ENCODE assay signal across 1 cellular context in the genomic region with DNA sequence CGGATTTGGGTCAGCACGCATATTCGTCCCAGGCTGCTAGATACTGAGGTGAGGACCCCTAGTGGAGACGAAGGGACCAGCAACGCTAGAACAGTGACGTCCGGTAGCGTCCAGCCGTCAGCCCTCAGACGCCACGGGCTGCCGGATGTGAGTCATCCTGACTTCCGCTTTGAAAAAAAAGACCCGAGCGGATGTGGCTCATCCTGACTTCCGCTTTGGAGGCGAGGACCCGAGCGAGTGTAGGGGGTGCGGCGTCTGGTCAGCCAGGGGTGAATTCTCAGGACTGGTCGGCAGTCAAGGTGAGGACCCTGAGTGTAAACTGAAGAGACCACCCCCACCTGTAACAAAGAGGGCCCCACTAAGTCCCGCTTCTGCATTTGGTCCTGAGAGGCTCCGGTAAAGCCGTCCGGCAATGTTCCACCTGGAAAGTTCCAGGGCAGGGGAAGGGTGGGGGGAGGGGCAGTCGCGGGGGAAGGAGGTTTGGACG.
TF ChIP-seq lines count a peak whose summit lies in the region.

A gene with protein sequence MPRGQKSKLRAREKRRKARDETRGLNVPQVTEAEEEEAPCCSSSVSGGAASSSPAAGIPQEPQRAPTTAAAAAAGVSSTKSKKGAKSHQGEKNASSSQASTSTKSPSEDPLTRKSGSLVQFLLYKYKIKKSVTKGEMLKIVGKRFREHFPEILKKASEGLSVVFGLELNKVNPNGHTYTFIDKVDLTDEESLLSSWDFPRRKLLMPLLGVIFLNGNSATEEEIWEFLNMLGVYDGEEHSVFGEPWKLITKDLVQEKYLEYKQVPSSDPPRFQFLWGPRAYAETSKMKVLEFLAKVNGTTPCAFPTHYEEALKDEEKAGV (plus strand): TSS at position 207 of the 487 bp plus-strand sequence. CDS start 3,018 bp downstream, outside the sequence.

TF ChIP-seq in K562, 482 proteins besides CTCF, POLR2A, EP300 and RAD21 (continued from another document and continues in another):
- TF ChIP-seq, protein P1, sequence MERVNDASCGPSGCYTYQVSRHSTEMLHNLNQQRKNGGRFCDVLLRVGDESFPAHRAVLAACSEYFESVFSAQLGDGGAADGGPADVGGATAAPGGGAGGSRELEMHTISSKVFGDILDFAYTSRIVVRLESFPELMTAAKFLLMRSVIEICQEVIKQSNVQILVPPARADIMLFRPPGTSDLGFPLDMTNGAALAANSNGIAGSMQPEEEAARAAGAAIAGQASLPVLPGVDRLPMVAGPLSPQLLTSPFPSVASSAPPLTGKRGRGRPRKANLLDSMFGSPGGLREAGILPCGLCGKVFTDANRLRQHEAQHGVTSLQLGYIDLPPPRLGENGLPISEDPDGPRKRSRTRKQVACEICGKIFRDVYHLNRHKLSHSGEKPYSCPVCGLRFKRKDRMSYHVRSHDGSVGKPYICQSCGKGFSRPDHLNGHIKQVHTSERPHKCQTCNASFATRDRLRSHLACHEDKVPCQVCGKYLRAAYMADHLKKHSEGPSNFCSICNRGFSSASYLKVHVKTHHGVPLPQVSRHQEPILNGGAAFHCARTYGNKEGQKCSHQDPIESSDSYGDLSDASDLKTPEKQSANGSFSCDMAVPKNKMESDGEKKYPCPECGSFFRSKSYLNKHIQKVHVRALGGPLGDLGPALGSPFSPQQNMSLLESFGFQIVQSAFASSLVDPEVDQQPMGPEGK (CRISPR knock-in tag; IDR thresholded peaks at IDR 0.05; ENCODE audit: borderline replicate concordance) = no peak
- TF ChIP-seq TCF7 (IDR thresholded peaks at IDR 0.05; ENCODE audit: borderline replicate concordance) (no peak), ZNF184 (CRISPR knock-in tag; IDR thresholded peaks at IDR 0.05) (no peak), CHD2 (IDR thresholded peaks at IDR 0.05; ENCODE audit: low read depth, low read length) (no peak), NFATC3 (IDR thresholded peaks at IDR 0.05) (no peak), ARID2 (IDR thresholded peaks at IDR 0.05) (no peak), KHSRP (IDR thresholded peaks at IDR 0.05) (no peak), XRCC5 (IDR thresholded peaks at IDR 0.05; ENCODE audit: low read depth, low read length) (no peak), ZNF232 (CRISPR knock-in tag; IDR thresholded peaks at IDR 0.05) (no peak), SMARCB1 (IDR thresholded peaks at IDR 0.05; ENCODE audit: insufficient read length, low read depth) (no peak), FOXK2 (conservative IDR thresholded peaks at IDR 0.05 in 1 of 2, IDR thresholded peaks at IDR 0.05 in 1 of 2; ENCODE audit: low read depth in 2 of 2) (no peak), FOSL1 (tag; conservative IDR thresholded peaks at IDR 0.05) (peak; percentile 93), SRF (CRISPR knock-in tag; IDR thresholded peaks at IDR 0.05) (no peak), FOXP1 (CRISPR knock-in tag; IDR thresholded peaks at IDR 0.05) (no peak), CBFA2T2 (conservative IDR thresholded peaks at IDR 0.05) (no peak), SUPT5H (IDR thresholded peaks at IDR 0.05) (peak; percentile 71), TCFL5 (CRISPR knock-in tag; conservative IDR thresholded peaks at IDR 0.05) (no peak), NR2F6 (CRISPR knock-in tag; IDR thresholded peaks at IDR 0.05) (no peak), ZBTB7A (IDR thresholded peaks at IDR 0.05; ENCODE audit: borderline replicate concordance, control insufficient read depth, low read depth, low read length) (0 out of 2 replicates have a peak, but pooled peaks have one; percentile 26), MYBL2 (IDR thresholded peaks at IDR 0.05; ENCODE audit: low read depth) (no peak), MYBL2 (CRISPR knock-in tag; IDR thresholded peaks at IDR 0.05; ENCODE audit: borderline replicate concordance) (no peak), ZNF766 (CRISPR knock-in tag; conservative IDR thresholded peaks at IDR 0.05) (no peak), BRD4 (IDR thresholded peaks at IDR 0.05) (no peak; the same call in 1 of the 2 replicates), EP400 (IDR thresholded peaks at IDR 0.05) (peak; percentile 62), BHLHE40 (IDR thresholded peaks at IDR 0.05; ENCODE audit: low read length) (no peak)
- TF ChIP-seq, protein P2, sequence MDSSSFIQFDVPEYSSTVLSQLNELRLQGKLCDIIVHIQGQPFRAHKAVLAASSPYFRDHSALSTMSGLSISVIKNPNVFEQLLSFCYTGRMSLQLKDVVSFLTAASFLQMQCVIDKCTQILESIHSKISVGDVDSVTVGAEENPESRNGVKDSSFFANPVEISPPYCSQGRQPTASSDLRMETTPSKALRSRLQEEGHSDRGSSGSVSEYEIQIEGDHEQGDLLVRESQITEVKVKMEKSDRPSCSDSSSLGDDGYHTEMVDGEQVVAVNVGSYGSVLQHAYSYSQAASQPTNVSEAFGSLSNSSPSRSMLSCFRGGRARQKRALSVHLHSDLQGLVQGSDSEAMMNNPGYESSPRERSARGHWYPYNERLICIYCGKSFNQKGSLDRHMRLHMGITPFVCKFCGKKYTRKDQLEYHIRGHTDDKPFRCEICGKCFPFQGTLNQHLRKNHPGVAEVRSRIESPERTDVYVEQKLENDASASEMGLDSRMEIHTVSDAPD (CRISPR knock-in tag; IDR thresholded peaks at IDR 0.05) = no peak
- TF ChIP-seq, protein P3, sequence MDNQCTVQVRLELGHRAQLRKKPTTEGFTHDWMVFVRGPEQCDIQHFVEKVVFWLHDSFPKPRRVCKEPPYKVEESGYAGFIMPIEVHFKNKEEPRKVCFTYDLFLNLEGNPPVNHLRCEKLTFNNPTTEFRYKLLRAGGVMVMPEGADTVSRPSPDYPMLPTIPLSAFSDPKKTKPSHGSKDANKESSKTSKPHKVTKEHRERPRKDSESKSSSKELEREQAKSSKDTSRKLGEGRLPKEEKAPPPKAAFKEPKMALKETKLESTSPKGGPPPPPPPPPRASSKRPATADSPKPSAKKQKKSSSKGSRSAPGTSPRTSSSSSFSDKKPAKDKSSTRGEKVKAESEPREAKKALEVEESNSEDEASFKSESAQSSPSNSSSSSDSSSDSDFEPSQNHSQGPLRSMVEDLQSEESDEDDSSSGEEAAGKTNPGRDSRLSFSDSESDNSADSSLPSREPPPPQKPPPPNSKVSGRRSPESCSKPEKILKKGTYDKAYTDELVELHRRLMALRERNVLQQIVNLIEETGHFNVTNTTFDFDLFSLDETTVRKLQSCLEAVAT (IDR thresholded peaks at IDR 0.05) = no peak
- TF ChIP-seq, protein P4, sequence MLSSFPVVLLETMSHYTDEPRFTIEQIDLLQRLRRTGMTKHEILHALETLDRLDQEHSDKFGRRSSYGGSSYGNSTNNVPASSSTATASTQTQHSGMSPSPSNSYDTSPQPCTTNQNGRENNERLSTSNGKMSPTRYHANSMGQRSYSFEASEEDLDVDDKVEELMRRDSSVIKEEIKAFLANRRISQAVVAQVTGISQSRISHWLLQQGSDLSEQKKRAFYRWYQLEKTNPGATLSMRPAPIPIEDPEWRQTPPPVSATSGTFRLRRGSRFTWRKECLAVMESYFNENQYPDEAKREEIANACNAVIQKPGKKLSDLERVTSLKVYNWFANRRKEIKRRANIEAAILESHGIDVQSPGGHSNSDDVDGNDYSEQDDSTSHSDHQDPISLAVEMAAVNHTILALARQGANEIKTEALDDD (IDR thresholded peaks at IDR 0.05) = no peak
- TF ChIP-seq, protein P5, sequence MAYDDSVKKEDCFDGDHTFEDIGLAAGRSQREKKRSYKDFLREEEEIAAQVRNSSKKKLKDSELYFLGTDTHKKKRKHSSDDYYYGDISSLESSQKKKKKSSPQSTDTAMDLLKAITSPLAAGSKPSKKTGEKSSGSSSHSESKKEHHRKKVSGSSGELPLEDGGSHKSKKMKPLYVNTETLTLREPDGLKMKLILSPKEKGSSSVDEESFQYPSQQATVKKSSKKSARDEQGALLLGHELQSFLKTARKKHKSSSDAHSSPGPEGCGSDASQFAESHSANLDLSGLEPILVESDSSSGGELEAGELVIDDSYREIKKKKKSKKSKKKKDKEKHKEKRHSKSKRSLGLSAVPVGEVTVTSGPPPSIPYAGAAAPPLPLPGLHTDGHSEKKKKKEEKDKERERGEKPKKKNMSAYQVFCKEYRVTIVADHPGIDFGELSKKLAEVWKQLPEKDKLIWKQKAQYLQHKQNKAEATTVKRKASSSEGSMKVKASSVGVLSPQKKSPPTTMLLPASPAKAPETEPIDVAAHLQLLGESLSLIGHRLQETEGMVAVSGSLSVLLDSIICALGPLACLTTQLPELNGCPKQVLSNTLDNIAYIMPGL (CRISPR knock-in tag; IDR thresholded peaks at IDR 0.05) = no peak
- TF ChIP-seq, protein P6, sequence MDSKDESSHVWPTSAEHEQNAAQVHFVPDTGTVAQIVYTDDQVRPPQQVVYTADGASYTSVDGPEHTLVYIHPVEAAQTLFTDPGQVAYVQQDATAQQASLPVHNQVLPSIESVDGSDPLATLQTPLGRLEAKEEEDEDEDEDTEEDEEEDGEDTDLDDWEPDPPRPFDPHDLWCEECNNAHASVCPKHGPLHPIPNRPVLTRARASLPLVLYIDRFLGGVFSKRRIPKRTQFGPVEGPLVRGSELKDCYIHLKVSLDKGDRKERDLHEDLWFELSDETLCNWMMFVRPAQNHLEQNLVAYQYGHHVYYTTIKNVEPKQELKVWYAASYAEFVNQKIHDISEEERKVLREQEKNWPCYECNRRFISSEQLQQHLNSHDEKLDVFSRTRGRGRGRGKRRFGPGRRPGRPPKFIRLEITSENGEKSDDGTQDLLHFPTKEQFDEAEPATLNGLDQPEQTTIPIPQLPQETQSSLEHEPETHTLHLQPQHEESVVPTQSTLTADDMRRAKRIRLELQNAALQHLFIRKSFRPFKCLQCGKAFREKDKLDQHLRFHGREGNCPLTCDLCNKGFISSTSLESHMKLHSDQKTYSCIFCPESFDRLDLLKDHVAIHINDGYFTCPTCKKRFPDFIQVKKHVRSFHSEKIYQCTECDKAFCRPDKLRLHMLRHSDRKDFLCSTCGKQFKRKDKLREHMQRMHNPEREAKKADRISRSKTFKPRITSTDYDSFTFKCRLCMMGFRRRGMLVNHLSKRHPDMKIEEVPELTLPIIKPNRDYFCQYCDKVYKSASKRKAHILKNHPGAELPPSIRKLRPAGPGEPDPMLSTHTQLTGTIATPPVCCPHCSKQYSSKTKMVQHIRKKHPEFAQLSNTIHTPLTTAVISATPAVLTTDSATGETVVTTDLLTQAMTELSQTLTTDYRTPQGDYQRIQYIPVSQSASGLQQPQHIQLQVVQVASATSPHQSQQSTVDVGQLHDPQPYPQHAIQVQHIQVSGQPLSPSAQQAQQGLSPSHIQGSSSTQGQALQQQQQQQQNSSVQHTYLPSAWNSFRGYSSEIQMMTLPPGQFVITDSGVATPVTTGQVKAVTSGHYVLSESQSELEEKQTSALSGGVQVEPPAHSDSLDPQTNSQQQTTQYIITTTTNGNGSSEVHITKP (IDR thresholded peaks at IDR 0.05; ENCODE audit: partially characterized antibody) = peak; percentile 66
- TF ChIP-seq, protein P7, sequence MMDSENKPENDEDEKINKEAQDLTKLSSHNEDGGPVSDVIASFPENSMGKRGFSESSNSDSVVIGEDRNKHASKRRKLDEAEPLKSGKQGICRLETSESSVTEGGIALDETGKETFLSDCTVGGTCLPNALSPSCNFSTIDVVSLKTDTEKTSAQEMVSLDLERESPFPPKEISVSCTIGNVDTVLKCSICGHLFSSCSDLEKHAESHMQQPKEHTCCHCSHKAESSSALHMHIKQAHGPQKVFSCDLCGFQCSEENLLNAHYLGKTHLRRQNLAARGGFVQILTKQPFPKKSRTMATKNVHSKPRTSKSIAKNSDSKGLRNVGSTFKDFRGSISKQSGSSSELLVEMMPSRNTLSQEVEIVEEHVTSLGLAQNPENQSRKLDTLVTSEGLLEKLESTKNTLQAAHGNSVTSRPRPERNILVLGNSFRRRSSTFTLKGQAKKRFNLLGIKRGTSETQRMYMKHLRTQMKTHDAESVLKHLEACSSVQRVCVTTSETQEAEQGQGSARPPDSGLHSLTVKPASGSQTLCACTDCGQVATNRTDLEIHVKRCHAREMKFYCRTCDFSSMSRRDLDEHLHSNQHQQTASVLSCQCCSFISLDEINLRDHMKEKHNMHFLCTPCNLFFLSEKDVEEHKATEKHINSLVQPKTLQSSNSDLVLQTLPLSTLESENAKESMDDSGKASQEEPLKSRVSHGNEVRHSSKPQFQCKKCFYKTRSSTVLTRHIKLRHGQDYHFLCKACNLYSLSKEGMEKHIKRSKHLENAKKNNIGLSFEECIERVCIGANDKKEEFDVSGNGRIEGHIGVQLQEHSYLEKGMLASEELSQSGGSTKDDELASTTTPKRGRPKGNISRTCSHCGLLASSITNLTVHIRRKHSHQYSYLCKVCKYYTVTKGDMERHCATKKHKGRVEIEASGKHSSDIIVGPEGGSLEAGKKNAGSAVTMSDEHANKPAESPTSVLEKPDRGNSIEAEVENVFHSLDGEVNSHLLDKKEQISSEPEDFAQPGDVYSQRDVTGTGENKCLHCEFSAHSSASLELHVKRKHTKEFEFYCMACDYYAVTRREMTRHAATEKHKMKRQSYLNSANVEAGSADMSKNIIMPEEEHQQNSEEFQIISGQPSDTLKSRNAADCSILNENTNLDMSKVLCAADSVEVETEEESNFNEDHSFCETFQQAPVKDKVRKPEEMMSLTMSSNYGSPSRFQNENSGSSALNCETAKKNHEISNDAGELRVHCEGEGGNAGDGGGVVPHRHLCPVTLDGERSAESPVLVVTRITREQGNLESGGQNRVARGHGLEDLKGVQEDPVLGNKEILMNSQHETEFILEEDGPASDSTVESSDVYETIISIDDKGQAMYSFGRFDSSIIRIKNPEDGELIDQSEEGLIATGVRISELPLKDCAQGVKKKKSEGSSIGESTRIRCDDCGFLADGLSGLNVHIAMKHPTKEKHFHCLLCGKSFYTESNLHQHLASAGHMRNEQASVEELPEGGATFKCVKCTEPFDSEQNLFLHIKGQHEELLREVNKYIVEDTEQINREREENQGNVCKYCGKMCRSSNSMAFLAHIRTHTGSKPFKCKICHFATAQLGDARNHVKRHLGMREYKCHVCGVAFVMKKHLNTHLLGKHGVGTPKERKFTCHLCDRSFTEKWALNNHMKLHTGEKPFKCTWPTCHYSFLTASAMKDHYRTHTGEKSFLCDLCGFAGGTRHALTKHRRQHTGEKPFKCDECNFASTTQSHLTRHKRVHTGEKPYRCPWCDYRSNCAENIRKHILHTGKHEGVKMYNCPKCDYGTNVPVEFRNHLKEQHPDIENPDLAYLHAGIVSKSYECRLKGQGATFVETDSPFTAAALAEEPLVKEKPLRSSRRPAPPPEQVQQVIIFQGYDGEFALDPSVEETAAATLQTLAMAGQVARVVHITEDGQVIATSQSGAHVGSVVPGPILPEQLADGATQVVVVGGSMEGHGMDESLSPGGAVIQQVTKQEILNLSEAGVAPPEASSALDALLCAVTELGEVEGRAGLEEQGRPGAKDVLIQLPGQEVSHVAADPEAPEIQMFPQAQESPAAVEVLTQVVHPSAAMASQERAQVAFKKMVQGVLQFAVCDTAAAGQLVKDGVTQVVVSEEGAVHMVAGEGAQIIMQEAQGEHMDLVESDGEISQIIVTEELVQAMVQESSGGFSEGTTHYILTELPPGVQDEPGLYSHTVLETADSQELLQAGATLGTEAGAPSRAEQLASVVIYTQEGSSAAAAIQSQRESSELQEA (IDR thresholded peaks at IDR 0.05; ENCODE audit: low read depth) = no peak
- TF ChIP-seq, protein P8, sequence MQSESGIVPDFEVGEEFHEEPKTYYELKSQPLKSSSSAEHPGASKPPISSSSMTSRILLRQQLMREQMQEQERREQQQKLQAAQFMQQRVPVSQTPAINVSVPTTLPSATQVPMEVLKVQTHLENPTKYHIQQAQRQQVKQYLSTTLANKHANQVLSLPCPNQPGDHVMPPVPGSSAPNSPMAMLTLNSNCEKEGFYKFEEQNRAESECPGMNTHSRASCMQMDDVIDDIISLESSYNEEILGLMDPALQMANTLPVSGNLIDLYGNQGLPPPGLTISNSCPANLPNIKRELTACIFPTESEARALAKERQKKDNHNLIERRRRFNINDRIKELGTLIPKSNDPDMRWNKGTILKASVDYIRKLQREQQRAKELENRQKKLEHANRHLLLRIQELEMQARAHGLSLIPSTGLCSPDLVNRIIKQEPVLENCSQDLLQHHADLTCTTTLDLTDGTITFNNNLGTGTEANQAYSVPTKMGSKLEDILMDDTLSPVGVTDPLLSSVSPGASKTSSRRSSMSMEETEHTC (IDR thresholded peaks at IDR 0.05) = no peak
